19 cellular contexts compared by ENCODE assay signal in genomic region chr19:34399886-34400285, GRCh38.
"Had no signal": no experiment of that assay in that cellular context is flagged by ENCODE, and none has a peak within 500 bp of the region (broad histone marks: within the 10 kb centered on the region; RNA-seq: fewer than 3 reads in every experiment).

No MANE protein-coding gene starts in this region.

- FAIRE-seq: keratinocyte, TTC549 had no signal

- H3K27ac ChIP-seq: ascending aorta, coronary artery, epithelial cell of prostate, gastroesophageal sphincter, left ventricle myocardium inferior, psoas muscle, sigmoid colon, upper lobe of left lung had no signal

- H3K4me3 ChIP-seq: ascending aorta, coronary artery, gastroesophageal sphincter, left ventricle myocardium inferior, psoas muscle, sigmoid colon, upper lobe of left lung had no signal

- DNase-seq: activated CD4-positive, alpha-beta memory T cell treated with anti-CD3 and anti-CD28 coated beads for 36 hours; activated gamma-delta T cell treated with Interleukin-2 at 50 U/mL for 16 hours; activated naive CD8-positive, alpha-beta T cell treated with anti-CD3 and anti-CD28 coated beads, Interleukin-2, amount 50 U/mL, for 24 hours; activated T-cell treated with anti-CD3 and anti-CD28 coated beads, Interleukin-2, amount 50 U/mL, for 48 hours; effector CD8-positive, alpha-beta T cell; left ventricle myocardium inferior; mesenchymal stem cell; psoas muscle; sigmoid colon; stimulated activated CD4-positive, alpha-beta T cell treated with anti-CD3 and anti-CD28 coated beads, Interleukin-2, amount 100 ng/mL, for 24 hours; stimulated activated naive CD4-positive, alpha-beta T cell treated with Interleukin-2 at 50 U/mL for 16 hours; upper lobe of left lung had no signal

- ATAC-seq: activated CD4-positive, CD25-positive, alpha-beta regulatory T cell treated with anti-CD3 and anti-CD28 coated beads, Interleukin-2, amount 50 U/mL, for 24 hours; activated naive CD8-positive, alpha-beta T cell treated with anti-CD3 and anti-CD28 coated beads, Interleukin-2, amount 50 U/mL, for 24 hours; gastroesophageal sphincter; psoas muscle had no signal

- H3K9me3 ChIP-seq: ascending aorta, gastroesophageal sphincter, left ventricle myocardium inferior, psoas muscle, sigmoid colon, upper lobe of left lung had no signal

- H3K4me1 ChIP-seq: psoas muscle had no signal

- H3K27me3 ChIP-seq: ascending aorta, gastroesophageal sphincter, sigmoid colon, upper lobe of left lung had no signal
